ENCODE assay signal across 11 cellular contexts in genomic region chr11:124748481-124749338, GRCh38. TPM values are rescaled to one million over a fixed set of nuclear protein-coding genes. Genes with fewer than 3 reads are reported as not detected.
A peak's percentile ranks its signal among the peaks of the same experiment; 100 is the strongest.
DNase-seq lines count a peak whose midpoint lies in the region; ATAC-seq, FAIRE-seq and TF ChIP-seq lines count a peak whose summit lies in the region.
"Had no signal": no experiment of that assay in that cellular context is flagged by ENCODE, and none has a peak within 500 bp of the region (broad histone marks: within the 10 kb centered on the region; RNA-seq: fewer than 3 reads in every experiment).

No MANE protein-coding gene starts in this region.

- POLR2A ChIA-PET in HCT116 (lab: Charles Lee) = interaction anchor here (1.1 kb wide), 1 partner anchor 15 kb away, joined by 3 read pairs; no protein-coding TSS in a partner anchor

- CTCF ChIA-PET in HCT116 (lab: Charles Lee) = interaction anchor here (0.6 to 1.5 kb wide), 2 partner anchors 9 to 80 kb away, joined by 3 to 4 read pairs; partner anchors contain the start of gene NRGN

- no peaks in the 10 kb centered on the region for H3K79me2 ChIP-seq in HCT116 (ENCODE audit: insufficient read depth, low read length)

- H3K9me2 ChIP-seq in HCT116 (ENCODE audit: insufficient read depth) = no peaks in the 10 kb centered on the region

- H3K4me1 Mint-ChIP-seq in naive B cell = peaks cover 41 to 63% (median 58%) of the 10 kb centered on the region in 3 donors

- peak overlapping the region in 10 of 11 experiments; percentile 0 to 99 (median 37); a peak in 13 of 22 replicates for H3K4me2 ChIP-seq in BLaER1 treated with 17β-estradiol and CSF1 and Interleukin-3, amounts not matched to agents 10 nM and 100 nM
- peak overlapping the region; percentile 11; the same call in 1 of the 2 replicates for H3K4me2 ChIP-seq in HCT116 (ENCODE audit: low read length)

- DNase-seq in HCT116 (ENCODE audit: low read depth, low spot score) = no peak
- DNase-seq in bronchial epithelial cell (ENCODE audit: low read depth) = peak; percentile 53
- DNase-seq in naive B cell = no peak
- no peak for DNase-seq in NCI-H2029 (lab: John Stamatoyannopoulos, UW)
- DNase-seq in NCI-H345 treated with DMSO at 0.1 percent for 48 hours (lab: John Stamatoyannopoulos, UW; ENCODE audit: unreplicated experiment) = no peak
- no peak for DNase-seq in T-helper 2 cell

- H3K4me3 Mint-ChIP-seq in naive B cell = peak overlapping the region in 6 of 8 donors; percentile 35 to 89 (median 52)

- H3K9ac ChIP-seq in BLaER1 treated with 17β-estradiol and CSF1 and Interleukin-3, amounts not matched to agents 10 nM and 100 nM = no peak overlapping the region
- H3K9ac ChIP-seq in HCT116 (ENCODE audit: low read length) = no peak overlapping the region

- H3K27ac Mint-ChIP-seq in naive B cell = peak overlapping the region in 4 of 6 donors; percentile 40 to 87 (median 79)

- no peak for FAIRE-seq in bronchial epithelial cell (lab: Jason Lieb, UNC)
- FAIRE-seq: frontal cortex had no signal

- no peak for TF ChIP-seq RAD21 in HCT116 (IDR thresholded peaks at IDR 0.05; ENCODE audit: low read depth)

- H4K20me1 ChIP-seq in BLaER1 treated with 17β-estradiol and CSF1 and Interleukin-3, amounts not matched to agents 10 nM and 100 nM = peaks cover 0 to 22% (median 0%) of the 10 kb centered on the region in 11 experiments; a peak in 3 of 22 replicates
- no peaks in the 10 kb centered on the region for H4K20me1 ChIP-seq in HCT116 (ENCODE audit: insufficient read depth)

- no peak overlapping the region for H3K4me3 ChIP-seq in BLaER1 treated with 17β-estradiol and CSF1 and Interleukin-3, amounts not matched to agents 10 nM and 100 nM
- H3K4me3 ChIP-seq in HCT116 (replicated peaks in 1 of 2; ENCODE audit: low read depth in 1 of 2, low read length in 2 of 2) = no peak overlapping the region
- H3K4me3 ChIP-seq in bronchial epithelial cell (ENCODE audit: low read depth, low read length) = no peak overlapping the region
- H3K4me3 ChIP-seq: SJSA1 had no signal

- no peak overlapping the region for H2AFZ ChIP-seq in HCT116 (ENCODE audit: low read depth, low read length, poor library complexity, severe bottlenecking)

- RAD21 ChIA-PET in HCT116 (lab: Charles Lee; ENCODE audit: low non-redundant PET in 1 of 2, low total read pairs in 2 of 2, uncharacterized antibody in 2 of 2, unreplicated experiment in 2 of 2) = no interaction called here

- H3K27me3 Mint-ChIP-seq in naive B cell = no peaks in the 10 kb centered on the region

- H3K27me3 ChIP-seq in BLaER1 treated with 17β-estradiol and CSF1 and Interleukin-3, amounts not matched to agents 10 nM and 100 nM = no peaks in the 10 kb centered on the region; a peak in 1 of 22 replicates
- H3K27me3 ChIP-seq in HCT116 (ENCODE audit: insufficient read depth, low read length) (no peaks in the 10 kb centered on the region), bronchial epithelial cell (ENCODE audit: control insufficient read depth, insufficient read depth, low read length) (no peaks in the 10 kb centered on the region)
- H3K27me3 ChIP-seq: SJSA1 had no signal

- H3K9me3 ChIP-seq in BLaER1 treated with 17β-estradiol and CSF1 and Interleukin-3, amounts not matched to agents 10 nM and 100 nM (replicated peaks in 1 of 11) = no peaks in the 10 kb centered on the region
- no peaks in the 10 kb centered on the region for H3K9me3 ChIP-seq in HCT116 (ENCODE audit: control insufficient read depth in 1 of 2, insufficient read depth in 1 of 2, low read depth in 1 of 2, low read length in 2 of 2)
- H3K9me3 ChIP-seq: SJSA1 had no signal

- TF ChIP-seq CTCF in HCT116 (IDR thresholded peaks at IDR 0.05 in 2 of 3, conservative IDR thresholded peaks at IDR 0.05 in 1 of 3; ENCODE audit: borderline replicate concordance in 1 of 3, insufficient read depth in 1 of 3, low read depth in 2 of 3, low read length in 2 of 3) (no peak), bronchial epithelial cell (IDR thresholded peaks at IDR 0.05; ENCODE audit: insufficient read depth, low read length, severe bottlenecking) (no peak)

- intact Hi-C loops in HCT116 (cut with micrococcal nuclease) = no loop called here

- no peak for TF ChIP-seq POLR2A in HCT116 (IDR thresholded peaks at IDR 0.05; ENCODE audit: borderline replicate concordance, extremely low read depth, insufficient read depth, insufficient read length)

- peaks cover 40 to 81% (median 62%) of the 10 kb centered on the region in 10 experiments for H3K4me1 ChIP-seq in BLaER1 treated with 17β-estradiol and CSF1 and Interleukin-3, amounts not matched to agents 10 nM and 100 nM
- H3K4me1 ChIP-seq in HCT116 (ENCODE audit: control insufficient read depth in 1 of 2, insufficient read depth in 2 of 2, low read length in 2 of 2) = peaks cover 10 to 36% of the 10 kb centered on the region in 2 experiments

- peaks cover 0 to 9% (median 0%) of the 10 kb centered on the region in 11 experiments; a peak in 5 of 22 replicates for H3K36me3 ChIP-seq in BLaER1 treated with 17β-estradiol and CSF1 and Interleukin-3, amounts not matched to agents 10 nM and 100 nM
- H3K36me3 ChIP-seq in HCT116 (ENCODE audit: control insufficient read depth in 1 of 2, insufficient read depth in 2 of 2, low read length in 2 of 2) (no peaks in the 10 kb centered on the region), bronchial epithelial cell (ENCODE audit: control insufficient read depth, insufficient read depth, low read length) (no peaks in the 10 kb centered on the region)
- H3K36me3 ChIP-seq: SJSA1 had no signal

- ATAC-seq in HCT116 (no peak), naive B cell (ENCODE audit: low read depth in 2 of 2) (no peak), HG02571 (IDR thresholded peaks at IDR 0.05; ENCODE audit: unreplicated experiment) (no peak)

- H3K9me3 Mint-ChIP-seq in naive B cell = no peaks in the 10 kb centered on the region

- no peaks in the 10 kb centered on the region for H3K36me3 Mint-ChIP-seq in naive B cell

- BruUV-seq in HCT116 (replicated peaks; lab: Mats Ljungman, UMichigan) = TSS peak; percentile 18

- H3K27ac ChIP-seq in BLaER1 treated with 17β-estradiol and CSF1 and Interleukin-3, amounts not matched to agents 10 nM and 100 nM = no peak overlapping the region
- no peak overlapping the region for H3K27ac ChIP-seq in HCT116 (ENCODE audit: low read depth, low read length)
- H3K27ac ChIP-seq: SJSA1 had no signal

TF ChIP-seq in HCT116, 20 proteins besides CTCF, POLR2A, EP300 and RAD21 (continues in another document):
- TF ChIP-seq CEBPB (IDR thresholded peaks at IDR 0.05; ENCODE audit: low read depth) (no peak), ZNF274 (IDR thresholded peaks at IDR 0.05; ENCODE audit: low read depth, low read length) (no peak), EGR1 (IDR thresholded peaks at IDR 0.05; ENCODE audit: low read depth) (no peak), CBX3 (IDR thresholded peaks at IDR 0.05; ENCODE audit: low read depth) (no peak), YY1 (IDR thresholded peaks at IDR 0.05; ENCODE audit: extremely low read depth, insufficient replicate concordance, low read depth, low read length) (no peak), TCF7L2 (IDR thresholded peaks at IDR 0.05; ENCODE audit: borderline replicate concordance, extremely low read depth, insufficient read depth, insufficient read length) (no peak), REST (IDR thresholded peaks at IDR 0.05; ENCODE audit: low read depth) (no peak), SRF (IDR thresholded peaks at IDR 0.05; ENCODE audit: low read depth) (no peak), EZH2phosphoT487 (IDR thresholded peaks at IDR 0.05; ENCODE audit: borderline replicate concordance) (no peak)

RNA-seq across cellular contexts. Expression of gene VSIG2, which starts 3.3 kb away (rescaled TPM):
- total RNA-seq in HCT116 (2021; ENCODE audit: unreplicated experiment) = not detected
- polyA plus RNA-seq in HCT116 (2012) = 0.05 and 0.08 TPM in 2 replicates
- total RNA-seq in bronchial epithelial cell = 0.53 and 2.0 TPM in 2 replicates
- under 1 TPM in 1 of 6 donors, not detected in 5; 0.29 TPM for polyA plus RNA-seq in naive B cell (ENCODE audit: low read depth in 6 of 6)
- total RNA-seq: frontal cortex, SJSA1, subcutaneous adipose tissue had no signal

RNA-seq across cellular contexts. Expression of gene NRGN, which starts 9.0 kb away (rescaled TPM):
- total RNA-seq in HCT116 (2021; ENCODE audit: unreplicated experiment) (33.3 TPM), bronchial epithelial cell (not detected in 2 replicates)
- polyA plus RNA-seq in HCT116 (2012) = 14.7 and 19.4 TPM in 2 replicates
- 1 to 10 TPM; 1.3 to 8.3 (median 6.0) TPM for polyA plus RNA-seq in naive B cell (ENCODE audit: low read depth in 6 of 6)

RNA-seq across cellular contexts. Expression of gene ESAM, which starts 13.4 kb away (rescaled TPM):
- total RNA-seq in HCT116 (2021; ENCODE audit: unreplicated experiment) (6.1 TPM), bronchial epithelial cell (not detected in 2 replicates)
- 4.7 and 6.1 TPM in 2 replicates for polyA plus RNA-seq in HCT116 (2012)
- 10 to 100 TPM; 13.6 to 25.3 (median 19.1) TPM for polyA plus RNA-seq in naive B cell (ENCODE audit: low read depth in 6 of 6)

RNA-seq across cellular contexts. Expression of gene MSANTD2, which starts 51.5 kb away (rescaled TPM):
- 8.6 TPM for total RNA-seq in HCT116 (2021; ENCODE audit: unreplicated experiment)
- 1.6 and 1.9 TPM in 2 replicates for polyA plus RNA-seq in HCT116 (2012)
- 2.9 TPM in 2 replicates for total RNA-seq in bronchial epithelial cell
- polyA plus RNA-seq in naive B cell (ENCODE audit: low read depth in 6 of 6) = 1 to 10 TPM in 5 of 6 donors, not detected in 1; 2.5 to 8.1 (median 3.4) TPM

Comparison
In these comparisons a context has a peak if more than half of its experiments do, and no peak if none do; other contexts are left out.
1. RNA of gene NRGN, which starts 9.0 kb away (total RNA-seq): 33.3 TPM in HCT116 (single experiment); not detected in bronchial epithelial cell; every median in the first group is over 10 times any median in the second.